ENCODE assay signal across 15 cellular contexts in the genomic region with DNA sequence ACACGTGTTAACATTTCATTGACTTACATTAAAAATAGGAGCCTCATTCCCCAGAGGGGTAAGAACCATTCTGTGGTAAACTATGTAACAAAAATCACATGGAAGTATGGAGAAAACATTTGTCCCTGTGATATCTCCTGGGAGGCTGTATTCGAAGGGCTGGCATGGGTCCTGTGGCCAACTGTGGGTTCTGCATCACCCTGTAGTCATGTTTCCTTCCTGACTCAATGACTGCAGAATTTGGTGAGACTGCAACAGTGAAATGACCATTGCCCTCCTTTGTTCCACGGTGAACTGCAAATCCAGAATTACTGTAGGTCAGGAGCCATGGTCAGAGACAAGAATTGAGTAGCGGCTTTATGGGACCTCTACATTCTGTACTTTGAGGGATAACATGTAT. TPM values are rescaled to one million over a fixed set of nuclear protein-coding genes. Genes with fewer than 3 reads are reported as not detected.
A peak's percentile ranks its signal among the peaks of the same experiment; 100 is the strongest.
DNase-seq lines count a peak whose midpoint lies in the region; ATAC-seq and FAIRE-seq lines count a peak whose summit lies in the region.
"Had no signal": no experiment of that assay in that cellular context is flagged by ENCODE, and none has a peak within 500 bp of the region (broad histone marks: within the 10 kb centered on the region; RNA-seq: fewer than 3 reads in every experiment).

No MANE protein-coding gene starts in this region.

- no peaks in the 10 kb centered on the region for H3K27me3 Mint-ChIP-seq in stimulated activated naive CD8-positive, alpha-beta T cell treated with anti-CD3 and anti-CD28 coated beads, Interleukin-15, amount 100 ng/mL, for 72 hours
- H3K27me3 Mint-ChIP-seq: activated T-cell treated with anti-CD3 and anti-CD28 coated beads, Interleukin-2, amount 50 U/mL, for 24 hours; stimulated activated memory B cell treated with anti-CD40 and anti-IgM and Interleukin-4, amounts not matched to agents 10 μg/mL and 1 μg/mL and 100 μg/mL, for 72 hours had no signal

- H3K9me3 Mint-ChIP-seq in stimulated activated naive CD8-positive, alpha-beta T cell treated with anti-CD3 and anti-CD28 coated beads, Interleukin-15, amount 100 ng/mL, for 72 hours, result no peaks in the 10 kb centered on the region
- H3K9me3 Mint-ChIP-seq: activated T-cell treated with anti-CD3 and anti-CD28 coated beads, Interleukin-2, amount 50 U/mL, for 24 hours; CD8-positive, alpha-beta T cell; stimulated activated memory B cell treated with anti-CD40 and anti-IgM and Interleukin-4, amounts not matched to agents 10 μg/mL and 1 μg/mL and 100 μg/mL, for 72 hours had no signal

- no peak overlapping the region for H3K4me3 Mint-ChIP-seq in stimulated activated naive CD8-positive, alpha-beta T cell treated with anti-CD3 and anti-CD28 coated beads, Interleukin-15, amount 100 ng/mL, for 72 hours
- H3K4me3 Mint-ChIP-seq: activated T-cell treated with anti-CD3 and anti-CD28 coated beads, Interleukin-2, amount 50 U/mL, for 24 hours; CD8-positive, alpha-beta T cell; stimulated activated memory B cell treated with anti-CD40 and anti-IgM and Interleukin-4, amounts not matched to agents 10 μg/mL and 1 μg/mL and 100 μg/mL, for 72 hours had no signal

- peak; percentile 85 for FAIRE-seq in RCC 7860 (lab: Jason Lieb, UNC)
- FAIRE-seq: kidney had no signal

- H3K27ac Mint-ChIP-seq in stimulated activated naive CD8-positive, alpha-beta T cell treated with anti-CD3 and anti-CD28 coated beads, Interleukin-15, amount 100 ng/mL, for 72 hours, result no peak overlapping the region
- H3K27ac Mint-ChIP-seq: activated T-cell treated with anti-CD3 and anti-CD28 coated beads, Interleukin-2, amount 50 U/mL, for 24 hours; CD8-positive, alpha-beta T cell; stimulated activated memory B cell treated with anti-CD40 and anti-IgM and Interleukin-4, amounts not matched to agents 10 μg/mL and 1 μg/mL and 100 μg/mL, for 72 hours had no signal

- DNase-seq in GM04503 (ENCODE audit: low read depth) (peak; percentile 61), RCC 7860 (ENCODE audit: low spot score) (peak; percentile 72), dermis microvascular lymphatic vessel endothelial cell (ENCODE audit: low read depth in 2 of 2) (peak; percentile 73 to 91), renal cortical epithelial cell (ENCODE audit: low read depth) (peak; percentile 71)
- no peak for DNase-seq in stimulated activated naive CD8-positive, alpha-beta T cell treated with anti-CD3 and anti-CD28 coated beads, Interleukin-15, amount 100 ng/mL, for 72 hours
- DNase-seq: activated CD4-positive, alpha-beta T cell treated with anti-CD3 and anti-CD28 coated beads for 4 hours; activated T-cell treated with anti-CD3 and anti-CD28 coated beads, Interleukin-2, amount 50 U/mL, for 24 hours; CD8-positive, alpha-beta T cell; effector CD4-positive, alpha-beta T cell; H7; kidney; stimulated activated CD4-positive, alpha-beta T cell treated with anti-CD3 and anti-CD28 coated beads, Interleukin-4, amount 100 ng/mL, for 4 hours had no signal

- peaks cover 16% of the 10 kb centered on the region for H3K4me1 Mint-ChIP-seq in stimulated activated naive CD8-positive, alpha-beta T cell treated with anti-CD3 and anti-CD28 coated beads, Interleukin-15, amount 100 ng/mL, for 72 hours

- ATAC-seq in GM18867 (IDR thresholded peaks at IDR 0.05; ENCODE audit: unreplicated experiment) (no peak), HG03520 (IDR thresholded peaks at IDR 0.05; ENCODE audit: unreplicated experiment) (no peak)
- ATAC-seq in stimulated activated naive CD8-positive, alpha-beta T cell treated with anti-CD3 and anti-CD28 coated beads, Interleukin-15, amount 100 ng/mL, for 72 hours, result no peak
- ATAC-seq: CD8-positive, alpha-beta T cell; stimulated activated memory B cell treated with anti-CD40 and anti-IgM and Interleukin-4, amounts not matched to agents 10 μg/mL and 1 μg/mL and 100 μg/mL, for 72 hours had no signal

RNA-seq across cellular contexts. Expression of gene ZEB1, which starts 3.6 kb away (rescaled TPM):
- total RNA-seq in dermis microvascular lymphatic vessel endothelial cell, result 58.5 and 62.6 TPM in 2 replicates
- 26.6 and 84.1 TPM in 2 replicates for total RNA-seq in renal cortical epithelial cell

Comparison
In these comparisons a context has a peak if more than half of its experiments do, and no peak if none do; other contexts are left out.
1. DNase-seq: peak in GM04503 (single experiment), RCC 7860 (single experiment), dermis microvascular lymphatic vessel endothelial cell (2 of 2) and renal cortical epithelial cell (single experiment); none in stimulated activated naive CD8-positive, alpha-beta T cell treated with anti-CD3 and anti-CD28 coated beads, Interleukin-15, amount 100 ng/mL, for 72 hours (0 of 2).